26 cellular contexts compared by ENCODE assay signal in genomic region chr11:1774886-1775285, GRCh38. TPM values are rescaled to one million over a fixed set of nuclear protein-coding genes. Genes with fewer than 3 reads are reported as not detected.
DNase-seq lines count a peak whose midpoint lies in the region; ATAC-seq, FAIRE-seq and TF ChIP-seq lines count a peak whose summit lies in the region.
"Had no signal": no experiment of that assay in that cellular context is flagged by ENCODE, and none has a peak within 500 bp of the region (broad histone marks: within the 10 kb centered on the region; RNA-seq: fewer than 3 reads in every experiment).

No MANE protein-coding gene starts in this region.

- ATAC-seq in A549 (no peak), Panc1 (no peak), GM18520 (IDR thresholded peaks at IDR 0.05; ENCODE audit: unreplicated experiment) (no peak)

- H3K4me1 ChIP-seq in A549 (peaks cover 47% of the 10 kb centered on the region), Panc1 (ENCODE audit: control insufficient read depth, insufficient read depth, low read length) (peaks cover 25% of the 10 kb centered on the region), spleen (peaks cover 0 to 67% (median 26%) of the 10 kb centered on the region in 6 donors)

- H3K4me2 ChIP-seq in A549 = no peak overlapping the region

- H3K27ac Mint-ChIP-seq in activated naive CD4-positive, alpha-beta T cell treated with anti-CD3 and anti-CD28 coated beads for 36 hours = no peak overlapping the region
- H3K27ac Mint-ChIP-seq: CD4-positive, alpha-beta memory T cell had no signal

- no TSS peak for BruUV-seq in Panc1 (replicated peaks; lab: Mats Ljungman, UMichigan)

- FAIRE-seq in A549 (lab: Jason Lieb, UNC) = no peak
- FAIRE-seq: GM12891 had no signal

- CTCF ChIA-PET in A549 (lab: Yijun Ruan, JAX) = no interaction called here
- CTCF ChIA-PET in Panc1 (lab: Charles Lee) = no interaction called here
- CTCF ChIA-PET in activated naive CD4-positive, alpha-beta T cell treated with anti-CD3 and anti-CD28 coated beads for 36 hours (lab: Charles Lee) = no interaction called here

- 81% methylated on average over 7 of the region's 12 CpGs for WGBS in A549 (ENCODE audit: missing lambda C conversion rate)
- WGBS in spleen, 5 donors = 81 to 88% (median 85%) methylated on average over 12 of the region's 12 CpGs

- DNase-seq in A549 (ENCODE audit: low read depth in 1 of 2, low spot score in 1 of 2) (no peak), Panc1 (ENCODE audit: low read depth, low spot score) (no peak), mesenteric fat pad (ENCODE audit: low spot score) (peak; percentile 75), spleen (peak; percentile 68), NCI-H446 treated with DMSO at 0.1 percent for 48 hours (lab: John Stamatoyannopoulos, UW) (no peak)
- no peak for DNase-seq in activated naive CD4-positive, alpha-beta T cell treated with anti-CD3 and anti-CD28 coated beads for 36 hours
- DNase-seq: C1 segment of cervical spinal cord, Caco-2, DMS 273 treated with DMSO at 0.1 percent for 48 hours, DMS79, EL, GF-D8, NCI-H1092, NCI-H1417 treated with DMSO at 0.1 percent for 48 hours, NCI-H1694 treated with DMSO at 0.1 percent for 48 hours, NCI-H2081, NCI-H2227 treated with DMSO at 0.1 percent for 48 hours, NCI-H510A, NCI-H69, SIG-M5 had no signal

- TF ChIP-seq EP300 in A549 (IDR thresholded peaks at IDR 0.05) = no peak

- no peak for TF ChIP-seq RAD21 in A549 (conservative IDR thresholded peaks at IDR 0.05 in 1 of 2, IDR thresholded peaks at IDR 0.05 in 1 of 2)

- TF ChIP-seq POLR2A in A549 (IDR thresholded peaks at IDR 0.05; ENCODE audit: low read length) (no peak), spleen (IDR thresholded peaks at IDR 0.05) (no peak)

- peaks cover 14% of the 10 kb centered on the region for H3K4me1 Mint-ChIP-seq in activated naive CD4-positive, alpha-beta T cell treated with anti-CD3 and anti-CD28 coated beads for 36 hours (ENCODE audit: low read depth)

- no peaks in the 10 kb centered on the region for H3K27me3 Mint-ChIP-seq in activated naive CD4-positive, alpha-beta T cell treated with anti-CD3 and anti-CD28 coated beads for 36 hours (ENCODE audit: low read depth)
- H3K27me3 Mint-ChIP-seq: CD4-positive, alpha-beta memory T cell had no signal

- H3K36me3 ChIP-seq in Panc1 (ENCODE audit: control insufficient read depth, insufficient read depth, low read length) (no peaks in the 10 kb centered on the region), spleen (no peaks in the 10 kb centered on the region)

- POLR2A ChIA-PET in A549 (lab: Yijun Ruan, JAX) = no interaction called here
- POLR2A ChIA-PET in Panc1 (lab: Charles Lee) = no interaction called here

- no peaks in the 10 kb centered on the region for H3K9me3 Mint-ChIP-seq in activated naive CD4-positive, alpha-beta T cell treated with anti-CD3 and anti-CD28 coated beads for 36 hours
- H3K9me3 Mint-ChIP-seq: CD4-positive, alpha-beta memory T cell had no signal

- intact Hi-C loops in Panc1 (cut with micrococcal nuclease; ENCODE audit: unreplicated experiment) = no loop called here
- intact Hi-C loops in spleen (cut with DNase I; ENCODE audit: low total_unique reads) = no loop called here
- intact Hi-C loops in activated naive CD4-positive, alpha-beta T cell treated with anti-CD3 and anti-CD28 coated beads for 36 hours (cut with micrococcal nuclease) = no loop called here

- no peaks in the 10 kb centered on the region for H3K27me3 ChIP-seq in Panc1 (ENCODE audit: control insufficient read depth, insufficient read depth, low read length)
- peaks cover 0 to 8% (median 0%) of the 10 kb centered on the region in 7 donors for H3K27me3 ChIP-seq in spleen (replicated peaks in 1 of 7)

- H3K27ac ChIP-seq in A549 (peak overlapping the region; percentile 97 to 99; a peak in 5 of 6 replicates), Panc1 (ENCODE audit: low read length) (peak overlapping the region; percentile 52; the same call in 1 of the 2 replicates), spleen (no peak overlapping the region)
- H3K27ac ChIP-seq: SK-N-MC had no signal

- no peak overlapping the region for H3K4me3 Mint-ChIP-seq in activated naive CD4-positive, alpha-beta T cell treated with anti-CD3 and anti-CD28 coated beads for 36 hours
- H3K4me3 Mint-ChIP-seq: CD4-positive, alpha-beta memory T cell had no signal

- TF ChIP-seq CTCF in A549 (IDR thresholded peaks at IDR 0.05) (no peak), Panc1 (IDR thresholded peaks at IDR 0.05) (no peak), spleen (IDR thresholded peaks at IDR 0.05 in 8 of 11, conservative IDR thresholded peaks at IDR 0.05 in 3 of 11) (no peak)

- in situ Hi-C loops in Panc1 (cut with HindIII; ENCODE audit: low pct_unique_long_range_greater_than_20kb, low sequenced_read_pairs) = no loop called here

- H3K9me3 ChIP-seq in A549 = no peaks in the 10 kb centered on the region
- no peaks in the 10 kb centered on the region; the same call in 1 of the 2 replicates for H3K9me3 ChIP-seq in Panc1 (ENCODE audit: control insufficient read depth, insufficient read depth, low read depth, low read length)
- H3K9me3 ChIP-seq in spleen = no peaks in the 10 kb centered on the region
- H3K9me3 ChIP-seq: Caco-2 had no signal

- H3K4me3 ChIP-seq in A549 (no peak overlapping the region), Panc1 (ENCODE audit: low read depth in 2 of 2, low read length in 2 of 2) (no peak overlapping the region), spleen (no peak overlapping the region)
- H3K4me3 ChIP-seq: SK-N-MC had no signal

- no peaks in the 10 kb centered on the region for H3K36me3 Mint-ChIP-seq in activated naive CD4-positive, alpha-beta T cell treated with anti-CD3 and anti-CD28 coated beads for 36 hours (ENCODE audit: low read depth)
- H3K36me3 Mint-ChIP-seq: CD4-positive, alpha-beta memory T cell had no signal

TF ChIP-seq in A549, 52 proteins besides CTCF, POLR2A, EP300 and RAD21:
- TF ChIP-seq MAZ (IDR thresholded peaks at IDR 0.05; ENCODE audit: borderline replicate concordance, low read depth, low read length) = no peak
- TF ChIP-seq HOXB13 (CRISPR knock-in tag; IDR thresholded peaks at IDR 0.05; ENCODE audit: low read depth) = no peak
- TF ChIP-seq FOXS1 (CRISPR knock-in tag; IDR thresholded peaks at IDR 0.05) = no peak
- TF ChIP-seq CBX2 (IDR thresholded peaks at IDR 0.05; ENCODE audit: borderline replicate concordance, low read depth) = no peak
- no peak for TF ChIP-seq RARB (CRISPR knock-in tag; IDR thresholded peaks at IDR 0.05)
- TF ChIP-seq, protein P1, sequence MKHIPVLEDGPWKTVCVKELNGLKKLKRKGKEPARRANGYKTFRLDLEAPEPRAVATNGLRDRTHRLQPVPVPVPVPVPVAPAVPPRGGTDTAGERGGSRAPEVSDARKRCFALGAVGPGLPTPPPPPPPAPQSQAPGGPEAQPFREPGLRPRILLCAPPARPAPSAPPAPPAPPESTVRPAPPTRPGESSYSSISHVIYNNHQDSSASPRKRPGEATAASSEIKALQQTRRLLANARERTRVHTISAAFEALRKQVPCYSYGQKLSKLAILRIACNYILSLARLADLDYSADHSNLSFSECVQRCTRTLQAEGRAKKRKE (CRISPR knock-in tag; IDR thresholded peaks at IDR 0.05; ENCODE audit: low read depth) = no peak
- TF ChIP-seq CHD4 (IDR thresholded peaks at IDR 0.05; ENCODE audit: borderline replicate concordance) = no peak
- no peak for TF ChIP-seq MAFK (IDR thresholded peaks at IDR 0.05; ENCODE audit: partially characterized antibody)
- no peak for TF ChIP-seq ZNF302 (CRISPR knock-in tag; IDR thresholded peaks at IDR 0.05)
- TF ChIP-seq JUNB (IDR thresholded peaks at IDR 0.05) = no peak
- no peak for TF ChIP-seq ZFP36 (IDR thresholded peaks at IDR 0.05; ENCODE audit: borderline replicate concordance, partially characterized antibody)
- TF ChIP-seq EHF (CRISPR knock-in tag; IDR thresholded peaks at IDR 0.05) = no peak
- no peak for TF ChIP-seq BHLHE40 (IDR thresholded peaks at IDR 0.05; ENCODE audit: low read depth, low read length)

RNA-seq across cellular contexts. Expression of gene CTSD, which starts 11.2 kb away (rescaled TPM):
- 74.0 and 117 TPM in 2 replicates for polyA plus RNA-seq in A549 (2011; rRNA removed)
- 138 and 190 TPM in 2 replicates for polyA plus RNA-seq in A549 (2012; cell fraction: cytosol; rRNA removed)
- 412 and 531 TPM in 2 replicates for polyA plus RNA-seq in A549 (2012; cell fraction: nucleus; rRNA removed)
- 259 to 326 TPM (median 310 TPM) in 3 replicates for polyA plus RNA-seq in A549 (2017; fragmentation: RNase III; extraction: RNeasy Plus Mini Kit Qiagen cat#74134 plus additional on column Dnase treatment)
- 201 and 253 TPM in 2 replicates for polyA minus RNA-seq in A549 (2011; rRNA and poly(A)+ RNA removed)
- 1,813 TPM for total RNA-seq in Panc1 (2021; ENCODE audit: unreplicated experiment)
- 2,493 TPM for polyA plus RNA-seq in Panc1 (2012; ENCODE audit: insufficient read length)
- total RNA-seq in mesenteric fat pad = 940 TPM
- total RNA-seq in spleen = 1,000 to 10,000 TPM in 2 of 7 donors, 100 to 1,000 TPM in 5; 653 to 1,234 (median 749) TPM
- 1,000 to 10,000 TPM in 1 of 3 donors, 100 to 1,000 TPM in 2; 289 to 1,120 (median 418) TPM for polyA plus RNA-seq in spleen
- 10 to 100 TPM; 30.1 to 34.5 TPM for total RNA-seq in activated naive CD4-positive, alpha-beta T cell treated with anti-CD3 and anti-CD28 coated beads for 36 hours

RNA-seq across cellular contexts. Expression of gene IFITM10, which starts 24.5 kb away (rescaled TPM):
- 0.26 and 0.28 TPM in 2 replicates for polyA plus RNA-seq in A549 (2011; rRNA removed)
- polyA plus RNA-seq in A549 (2012; cell fraction: cytosol; rRNA removed) = 0.13 and 0.14 TPM in 2 replicates
- 0.79 and 1.6 TPM in 2 replicates for polyA plus RNA-seq in A549 (2012; cell fraction: nucleus; rRNA removed)
- 0.55 to 0.78 TPM (median 0.67 TPM) in 3 replicates for polyA plus RNA-seq in A549 (2017; fragmentation: RNase III; extraction: RNeasy Plus Mini Kit Qiagen cat#74134 plus additional on column Dnase treatment)
- polyA minus RNA-seq in A549 (2011; rRNA and poly(A)+ RNA removed) = 0.10 and 0.29 TPM in 2 replicates
- 18.0 TPM for total RNA-seq in Panc1 (2021; ENCODE audit: unreplicated experiment)
- 8.0 TPM for polyA plus RNA-seq in Panc1 (2012; ENCODE audit: insufficient read length)
- 1.5 TPM for total RNA-seq in mesenteric fat pad
- 10 to 100 TPM in 2 of 7 donors, 1 to 10 TPM in 5; 6.7 to 41.6 (median 8.2) TPM for total RNA-seq in spleen
- polyA plus RNA-seq in spleen = 1 to 10 TPM in 2 of 3 donors, under 1 TPM in 1; 0.80 to 6.9 (median 2.4) TPM
- total RNA-seq in activated naive CD4-positive, alpha-beta T cell treated with anti-CD3 and anti-CD28 coated beads for 36 hours = under 1 TPM; 0.22 to 0.31 TPM
- total RNA-seq: A673 had no signal
- polyA plus RNA-seq: CD4-positive, alpha-beta memory T cell had no signal

RNA-seq across cellular contexts. Expression of gene SYT8, which starts 59.9 kb away (rescaled TPM):
- polyA plus RNA-seq in A549 (2011; rRNA removed) = not detected in 2 replicates
- polyA plus RNA-seq in A549 (2012; cell fraction: cytosol; rRNA removed) = 0.06 TPM in 1 of 2 replicates, not detected in the other
- polyA plus RNA-seq in A549 (2012; cell fraction: nucleus; rRNA removed) = 0.34 and 0.70 TPM in 2 replicates
- polyA plus RNA-seq in A549 (2017; fragmentation: RNase III; extraction: RNeasy Plus Mini Kit Qiagen cat#74134 plus additional on column Dnase treatment) = 0.21 to 0.25 TPM (median 0.22 TPM) in 3 replicates
- polyA minus RNA-seq in A549 (2011; rRNA and poly(A)+ RNA removed) = not detected in 2 replicates
- total RNA-seq in Panc1 (2021; ENCODE audit: unreplicated experiment) = 3.5 TPM
- 1.9 TPM for polyA plus RNA-seq in Panc1 (2012; ENCODE audit: insufficient read length)
- total RNA-seq in mesenteric fat pad = not detected
- total RNA-seq in spleen = not detected
- under 1 TPM in 1 of 3 donors, not detected in 2; 0.83 TPM for polyA plus RNA-seq in spleen
- total RNA-seq in activated naive CD4-positive, alpha-beta T cell treated with anti-CD3 and anti-CD28 coated beads for 36 hours = not detected
- total RNA-seq: A673; CD4-positive, alpha-beta memory T cell; H4 had no signal
- polyA plus RNA-seq: CD4-positive, alpha-beta memory T cell had no signal

Comparison
In these comparisons a context has a peak if more than half of its experiments do, and no peak if none do; other contexts are left out.
1. DNase-seq: peak in mesenteric fat pad (single experiment) and spleen (single experiment); none in A549 (0 of 2), Panc1 (single experiment), NCI-H446 treated with DMSO at 0.1 percent for 48 hours (single experiment) and activated naive CD4-positive, alpha-beta T cell treated with anti-CD3 and anti-CD28 coated beads for 36 hours (single experiment).
2. H3K27ac ChIP-seq: peak in A549 (2 of 2) and Panc1 (single experiment); none in spleen (0 of 8).
3. RNA of gene CTSD, which starts 11.2 kb away (total RNA-seq): 1,813 TPM in Panc1 (single experiment), 940 TPM in mesenteric fat pad (single experiment) and 653 to 1,234 TPM in spleen; 30.1 to 34.5 TPM in activated naive CD4-positive, alpha-beta T cell treated with anti-CD3 and anti-CD28 coated beads for 36 hours; every median in the first group is over 10 times any median in the second.